Comparison of ENCODE assay signal across 8 cellular contexts in genomic region chr19:31351212-31352193, GRCh38. TPM values are rescaled to one million over a fixed set of nuclear protein-coding genes. Genes with fewer than 3 reads are reported as not detected.
DNase-seq lines count a peak whose midpoint lies in the region; ATAC-seq, FAIRE-seq and TF ChIP-seq lines count a peak whose summit lies in the region.

No MANE protein-coding gene starts in this region.

- H3K9me3 Mint-ChIP-seq in stimulated activated naive B cell treated with anti-CD40 and anti-IgM and Interleukin-4, amounts not matched to agents 10 μg/mL and 1 μg/mL and 100 μg/mL, for 72 hours = peaks cover 0 to under 1% of the 10 kb centered on the region in 2 donors

- no peak for TF ChIP-seq EP300 in A549 (IDR thresholded peaks at IDR 0.05)
- no peak for TF ChIP-seq EP300 in K562 (IDR thresholded peaks at IDR 0.05; ENCODE audit: low read length)

- intact Hi-C loops in K562 (cut with micrococcal nuclease) = no loop called here

- H3K4me2 ChIP-seq in A549 = peak overlapping the region; percentile 83
- no peak overlapping the region; the same call in 1 of the 2 replicates for H3K4me2 ChIP-seq in K562 (ENCODE audit: insufficient read depth, low read length)
- H3K4me2 ChIP-seq in keratinocyte (ENCODE audit: control insufficient read depth, extremely low read depth, insufficient read depth, low read depth, low read length) = peak overlapping the region; percentile 65

- no TSS peak for BruUV-seq in K562 (replicated peaks; lab: Mats Ljungman, UMichigan)

- in situ Hi-C loops in K562 (cut with MboI) = no loop called here

- H3K4me1 Mint-ChIP-seq in stimulated activated naive B cell treated with anti-CD40 and anti-IgM and Interleukin-4, amounts not matched to agents 10 μg/mL and 1 μg/mL and 100 μg/mL, for 72 hours = peaks cover 19 to 23% of the 10 kb centered on the region in 2 donors

- H3K27ac Mint-ChIP-seq in stimulated activated naive B cell treated with anti-CD40 and anti-IgM and Interleukin-4, amounts not matched to agents 10 μg/mL and 1 μg/mL and 100 μg/mL, for 72 hours = peak overlapping the region; percentile 62

- no peak for TF ChIP-seq CTCF in A549 (IDR thresholded peaks at IDR 0.05)
- no peak for TF ChIP-seq CTCF in HFF-Myc (IDR thresholded peaks at IDR 0.05; ENCODE audit: low read depth, low read length, missing control alignments)
- no peak for TF ChIP-seq CTCF in K562 (IDR thresholded peaks at IDR 0.05 in 2 of 3, conservative IDR thresholded peaks at IDR 0.05 in 1 of 3; ENCODE audit: insufficient read depth in 2 of 3, low read depth in 1 of 3, low read length in 3 of 3)
- no peak for TF ChIP-seq CTCF in keratinocyte (optimal IDR thresholded peaks at IDR 0.05 in 1 of 3, IDR thresholded peaks at IDR 0.05 in 1 of 3, conservative IDR thresholded peaks at IDR 0.05 in 1 of 3; ENCODE audit: extremely low read depth in 1 of 3, insufficient read depth in 2 of 3, low read length in 3 of 3)

- H3K9me1 ChIP-seq in K562 (ENCODE audit: control insufficient read depth, insufficient read depth, low read length) = no peaks in the 10 kb centered on the region
- no peaks in the 10 kb centered on the region for H3K9me1 ChIP-seq in keratinocyte (ENCODE audit: control insufficient read depth, extremely low read depth, insufficient read depth, low read length)

- DNase-seq in A549 (ENCODE audit: low read depth in 1 of 2, low spot score in 1 of 2) = peak; percentile 33 to 46
- no peak for DNase-seq in HFF-Myc (ENCODE audit: extremely low read depth, low read depth)
- no peak for DNase-seq in K562 (ENCODE audit: extremely low read depth in 1 of 4, low spot score in 3 of 4)
- no peak for DNase-seq in keratinocyte (ENCODE audit: low read depth, low spot score)
- no peak for DNase-seq in stimulated activated naive B cell treated with anti-CD40 and anti-IgM and Interleukin-4, amounts not matched to agents 10 μg/mL and 1 μg/mL and 100 μg/mL, for 72 hours

- H3K27ac ChIP-seq in A549 (peak overlapping the region; percentile 85 to 90), K562 (ENCODE audit: extremely low read depth, low read depth, low read length) (no peak overlapping the region), keratinocyte (ENCODE audit: control insufficient read depth, insufficient read depth, low read length) (no peak overlapping the region)

- H3K4me3 Mint-ChIP-seq in stimulated activated naive B cell treated with anti-CD40 and anti-IgM and Interleukin-4, amounts not matched to agents 10 μg/mL and 1 μg/mL and 100 μg/mL, for 72 hours = peak overlapping the region; percentile 87 to 89

- H3K27me3 Mint-ChIP-seq in stimulated activated naive B cell treated with anti-CD40 and anti-IgM and Interleukin-4, amounts not matched to agents 10 μg/mL and 1 μg/mL and 100 μg/mL, for 72 hours = peaks cover 66 to 79% of the 10 kb centered on the region in 2 donors

- ATAC-seq in A549 = no peak
- no peak for ATAC-seq in K562
- ATAC-seq in stimulated activated naive B cell treated with anti-CD40 and anti-IgM and Interleukin-4, amounts not matched to agents 10 μg/mL and 1 μg/mL and 100 μg/mL, for 72 hours (replicated peaks) = no peak
- ATAC-seq in GM18498 (IDR thresholded peaks at IDR 0.05; ENCODE audit: unreplicated experiment) = no peak
- ATAC-seq in HG02970 (IDR thresholded peaks at IDR 0.05; ENCODE audit: low FRiP score, unreplicated experiment) = no peak
- no peak for ATAC-seq in HG03457 (IDR thresholded peaks at IDR 0.05; ENCODE audit: unreplicated experiment)

- WGBS in A549 (ENCODE audit: missing lambda C conversion rate) = 85% methylated on average over 99 of the region's 99 CpGs
- 47% methylated on average over 58 of the region's 99 CpGs for WGBS in K562 (ENCODE audit: insufficient coverage, low coverage, missing lambda C conversion rate)

- H3K9ac ChIP-seq in K562 (ENCODE audit: insufficient read depth in 1 of 2, low read depth in 2 of 2, low read length in 2 of 2) (no peak overlapping the region), keratinocyte (ENCODE audit: control insufficient read depth, extremely low read depth, insufficient read depth, low read length) (peak overlapping the region; percentile 60)

- dilution Hi-C loops in keratinocyte (cut with MboI; ENCODE audit: extremely low pct_ligation_motif_present, low sequenced_read_pairs) = no loop called here

- peaks cover 4% of the 10 kb centered on the region; the same call in 1 of the 3 replicates for H3K4me1 ChIP-seq in A549
- H3K4me1 ChIP-seq in K562 (replicated peaks in 1 of 2; ENCODE audit: control insufficient read depth in 2 of 2, insufficient read depth in 2 of 2, low read length in 2 of 2) = peaks cover 0 to 29% of the 10 kb centered on the region in 2 experiments; a peak in 2 of 5 replicates
- peaks cover 24% of the 10 kb centered on the region for H3K4me1 ChIP-seq in keratinocyte (ENCODE audit: control insufficient read depth, extremely low read depth, insufficient read depth, low read length)

- H3K27me3 ChIP-seq in K562 (ENCODE audit: control insufficient read depth in 2 of 2, insufficient read depth in 2 of 2, low read length in 2 of 2) (peaks cover 30 to 65% of the 10 kb centered on the region in 2 experiments), keratinocyte (ENCODE audit: control insufficient read depth, extremely low read depth, insufficient read depth, low read length) (peaks cover 45% of the 10 kb centered on the region)

- no peak for TF ChIP-seq POLR2A in A549 (IDR thresholded peaks at IDR 0.05; ENCODE audit: low read length)
- no peak for TF ChIP-seq POLR2A in K562 (conservative IDR thresholded peaks at IDR 0.05)

- no peaks in the 10 kb centered on the region for H4K20me1 ChIP-seq in K562 (replicated peaks; ENCODE audit: control insufficient read depth, insufficient read depth, low read length)
- no peaks in the 10 kb centered on the region for H4K20me1 ChIP-seq in keratinocyte (ENCODE audit: control insufficient read depth, extremely low read depth, insufficient read depth, low read length)

- no peak overlapping the region for H2AFZ ChIP-seq in K562 (ENCODE audit: low read depth, low read length)
- H2AFZ ChIP-seq in keratinocyte (ENCODE audit: control insufficient read depth, low read length) = peak overlapping the region; percentile 5

- no peaks in the 10 kb centered on the region for H3K36me3 ChIP-seq in K562 (ENCODE audit: control insufficient read depth, insufficient read depth, low read length)
- H3K36me3 ChIP-seq in keratinocyte (ENCODE audit: control insufficient read depth in 2 of 2, extremely low read depth in 1 of 2, insufficient read depth in 2 of 2, low read length in 2 of 2) = no peaks in the 10 kb centered on the region

- peaks cover 5 to 10% of the 10 kb centered on the region in 2 donors for H3K36me3 Mint-ChIP-seq in stimulated activated naive B cell treated with anti-CD40 and anti-IgM and Interleukin-4, amounts not matched to agents 10 μg/mL and 1 μg/mL and 100 μg/mL, for 72 hours

- peak overlapping the region; percentile 84 for H3K4me3 ChIP-seq in A549
- peak overlapping the region; percentile 52 for H3K4me3 ChIP-seq in HFF-Myc (replicated peaks; ENCODE audit: low read depth, low read length)
- H3K4me3 ChIP-seq in K562 = peak overlapping the region; percentile 43
- H3K4me3 ChIP-seq in keratinocyte (ENCODE audit: control insufficient read depth in 2 of 3, extremely low read depth in 1 of 3, insufficient read depth in 2 of 3, low read depth in 1 of 3, low read length in 3 of 3) = peak overlapping the region; percentile 71 to 72 (median 72)

- CTCF ChIA-PET in A549 (lab: Yijun Ruan, JAX) (interaction anchor here (0.6 kb wide), 1 partner anchor 1370 kb away, joined by 4 read pairs; no protein-coding TSS in a partner anchor), K562 (lab: Yijun Ruan, JAX; ENCODE audit: low intra/inter-chr PET ratio) (no interaction called here)

- H3K9me3 ChIP-seq in A549 = no peaks in the 10 kb centered on the region
- no peaks in the 10 kb centered on the region for H3K9me3 ChIP-seq in K562 (replicated peaks; ENCODE audit: control insufficient read depth, insufficient read depth, low read depth, low read length)
- H3K9me3 ChIP-seq in keratinocyte (ENCODE audit: control insufficient read depth, low read depth, low read length) = no peaks in the 10 kb centered on the region

- no peak for TF ChIP-seq RAD21 in A549 (conservative IDR thresholded peaks at IDR 0.05 in 1 of 2, IDR thresholded peaks at IDR 0.05 in 1 of 2)
- no peak for TF ChIP-seq RAD21 in K562 (CRISPR knock-in tag; conservative IDR thresholded peaks at IDR 0.05 in 1 of 2, IDR thresholded peaks at IDR 0.05 in 1 of 2)

- no peak for FAIRE-seq in A549 (lab: Jason Lieb, UNC)
- FAIRE-seq in K562 (lab: Jason Lieb, UNC) = no peak
- no peak for FAIRE-seq in keratinocyte (lab: Jason Lieb, UNC)

- POLR2A ChIA-PET in A549 (lab: Yijun Ruan, JAX) = no interaction called here
- POLR2A ChIA-PET in K562 (lab: Yijun Ruan, JAX) = no interaction called here

- H3K79me2 ChIP-seq in K562 (ENCODE audit: control insufficient read depth, insufficient read depth, low read length) = no peaks in the 10 kb centered on the region
- peaks cover 15% of the 10 kb centered on the region for H3K79me2 ChIP-seq in keratinocyte (ENCODE audit: control insufficient read depth, insufficient read depth, low read length)

RNA-seq across cellular contexts. Expression of gene TSHZ3, which starts 2.3 kb away (rescaled TPM):
- polyA plus RNA-seq in A549 (2011; rRNA removed) = 0.92 and 1.7 TPM in 2 replicates
- 0.77 and 1.1 TPM in 2 replicates for polyA plus RNA-seq in A549 (2012; cell fraction: cytosol; rRNA removed)
- 1.6 and 1.9 TPM in 2 replicates for polyA plus RNA-seq in A549 (2012; cell fraction: nucleus; rRNA removed)
- 2.0 to 2.1 TPM (median 2.0 TPM) in 3 replicates for polyA plus RNA-seq in A549 (2017; fragmentation: RNase III; extraction: RNeasy Plus Mini Kit Qiagen cat#74134 plus additional on column Dnase treatment)
- 2.6 and 2.9 TPM in 2 replicates for polyA minus RNA-seq in A549 (2011; rRNA and poly(A)+ RNA removed)
- total RNA-seq in K562 (2011; cell fraction: chromatin; rRNA removed; ENCODE audit: low replicate concordance) = 0.12 and 0.67 TPM in 2 replicates
- 0.50 TPM in 1 of 2 replicates, not detected in the other for total RNA-seq in K562 (2011; cell fraction: nucleolus; rRNA removed)
- total RNA-seq in K562 (2011; cell fraction: nucleoplasm; rRNA removed) = 0.07 and 0.23 TPM in 2 replicates
- total RNA-seq in K562 (2014; rRNA removed) = 0.04 TPM in 1 of 2 replicates, not detected in the other
- not detected in 2 replicates for total RNA-seq in K562 (2014; rRNA removed; fragmentation: Illumina TruSeq; extraction: Trizol)
- total RNA-seq in K562 (2015; rRNA removed; fragmentation: Illumina TruSeq; extraction: Trizol) = not detected in 2 replicates
- total RNA-seq in K562 (2021) = 0.07 and 0.13 TPM in 2 replicates
- polyA plus RNA-seq in K562 (2011; rRNA removed) = 0.03 and 0.05 TPM in 2 replicates
- polyA plus RNA-seq in K562 (2011; cell fraction: cytosol; rRNA removed) = 0.01 and 0.03 TPM in 2 replicates
- 0.04 and 0.24 TPM in 2 replicates for polyA plus RNA-seq in K562 (2011; cell fraction: nucleus; rRNA removed)
- polyA plus RNA-seq in K562 (2012) = 0.07 and 0.29 TPM in 2 replicates
- 0.04 and 0.07 TPM in 2 replicates for polyA plus RNA-seq in K562 (2014; fragmentation: Illumina TruSeq; extraction: Trizol)
- under 1 TPM in 1 of 2 experiments, not detected in 1; 0.03 TPM for polyA plus RNA-seq in K562 (2014; fragmentation: Nextera tagmentation; extraction: Ambion mirVana)
- polyA plus RNA-seq in K562 (2014; rRNA removed) = 0.03 TPM in 1 of 2 replicates, not detected in the other
- 0.12 TPM in 1 of 2 replicates, not detected in the other for polyA minus RNA-seq in K562 (2011; rRNA and poly(A)+ RNA removed)
- not detected in 2 replicates for polyA minus RNA-seq in K562 (2011; cell fraction: cytosol; rRNA and poly(A)+ RNA removed)
- under 0.01 TPM in 2 replicates for polyA minus RNA-seq in K562 (2011; cell fraction: nucleus; rRNA and poly(A)+ RNA removed)
- polyA plus RNA-seq in keratinocyte = 2.2 to 3.6 TPM (median 3.0 TPM) in 3 replicates
- 3.3 TPM for polyA plus RNA-seq in keratinocyte (2011; ENCODE audit: low read depth)
- 3.0 and 3.8 TPM in 2 replicates for polyA plus RNA-seq in keratinocyte (2011; cell fraction: cytosol; rRNA removed)
- polyA plus RNA-seq in keratinocyte (2011; cell fraction: nucleus; rRNA removed) = 8.7 and 9.8 TPM in 2 replicates
- polyA plus RNA-seq in keratinocyte (2012; ENCODE audit: low replicate concordance) = 2.6 and 6.1 TPM in 2 replicates
- polyA minus RNA-seq in keratinocyte = 3.1 to 17.9 TPM (median 9.9 TPM) in 3 replicates
- polyA minus RNA-seq in keratinocyte (2011; cell fraction: cytosol; rRNA and poly(A)+ RNA removed) = 3.6 TPM
- 4.2 and 9.9 TPM in 2 replicates for polyA minus RNA-seq in keratinocyte (2011; cell fraction: nucleus; rRNA and poly(A)+ RNA removed)

Comparison
In these comparisons a context has a peak if more than half of its experiments do, and no peak if none do; other contexts are left out.
1. DNase-seq: peak in A549 (2 of 2); none in HFF-Myc (single experiment), K562 (0 of 4), keratinocyte (single experiment) and stimulated activated naive B cell treated with anti-CD40 and anti-IgM and Interleukin-4, amounts not matched to agents 10 μg/mL and 1 μg/mL and 100 μg/mL, for 72 hours (single experiment).
2. H3K27ac ChIP-seq: peak in A549 (2 of 2); none in K562 (single experiment) and keratinocyte (single experiment).
3. Peak in every context shown above with its lines, with median percentiles within 50 percentile points of each other: H3K4me3 ChIP-seq.